ENCODE assay signal across 3 cellular contexts in genomic region chr11:33987545-33987944, GRCh38.
"Had no signal": no experiment of that assay in that cellular context is flagged by ENCODE, and none has a peak within 500 bp of the region (broad histone marks: within the 10 kb centered on the region; RNA-seq: fewer than 3 reads in every experiment).

No MANE protein-coding gene starts in this region.

- H3K4me1 Mint-ChIP-seq: GM23338, IgD-negative memory B cell had no signal

- H3K36me3 Mint-ChIP-seq: IgD-negative memory B cell had no signal

- H3K4me3 ChIP-seq: GM23338 had no signal

- H3K4me3 Mint-ChIP-seq: GM23338, H9, IgD-negative memory B cell had no signal

- H3K27ac Mint-ChIP-seq: GM23338, H9, IgD-negative memory B cell had no signal
